In the genomic region with DNA sequence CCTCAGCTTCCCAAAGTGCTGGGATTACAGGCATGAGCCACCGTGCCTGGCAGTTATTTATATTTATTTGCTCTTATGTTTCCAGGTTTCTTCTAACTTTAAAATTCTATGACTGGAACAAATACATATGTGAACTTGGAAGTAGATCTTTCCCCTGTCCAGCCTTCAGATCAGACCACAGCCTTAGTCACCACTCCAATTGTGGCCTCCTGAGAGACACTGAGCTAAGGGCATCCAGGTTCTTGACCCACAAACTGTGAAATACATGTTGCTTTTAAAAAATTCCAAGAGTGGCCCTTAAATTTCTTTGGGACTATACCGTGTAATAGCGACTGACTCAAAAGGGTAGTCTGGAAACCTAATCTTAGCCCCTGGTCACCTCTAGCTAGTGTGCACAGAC, we compare ENCODE assay signal across 1 cellular context.
TF ChIP-seq lines count a peak whose summit lies in the region.

No MANE protein-coding gene starts in this region.

TF ChIP-seq in GM23338, 12 proteins besides CTCF, POLR2A, EP300 and RAD21:
- TF ChIP-seq, protein P1, sequence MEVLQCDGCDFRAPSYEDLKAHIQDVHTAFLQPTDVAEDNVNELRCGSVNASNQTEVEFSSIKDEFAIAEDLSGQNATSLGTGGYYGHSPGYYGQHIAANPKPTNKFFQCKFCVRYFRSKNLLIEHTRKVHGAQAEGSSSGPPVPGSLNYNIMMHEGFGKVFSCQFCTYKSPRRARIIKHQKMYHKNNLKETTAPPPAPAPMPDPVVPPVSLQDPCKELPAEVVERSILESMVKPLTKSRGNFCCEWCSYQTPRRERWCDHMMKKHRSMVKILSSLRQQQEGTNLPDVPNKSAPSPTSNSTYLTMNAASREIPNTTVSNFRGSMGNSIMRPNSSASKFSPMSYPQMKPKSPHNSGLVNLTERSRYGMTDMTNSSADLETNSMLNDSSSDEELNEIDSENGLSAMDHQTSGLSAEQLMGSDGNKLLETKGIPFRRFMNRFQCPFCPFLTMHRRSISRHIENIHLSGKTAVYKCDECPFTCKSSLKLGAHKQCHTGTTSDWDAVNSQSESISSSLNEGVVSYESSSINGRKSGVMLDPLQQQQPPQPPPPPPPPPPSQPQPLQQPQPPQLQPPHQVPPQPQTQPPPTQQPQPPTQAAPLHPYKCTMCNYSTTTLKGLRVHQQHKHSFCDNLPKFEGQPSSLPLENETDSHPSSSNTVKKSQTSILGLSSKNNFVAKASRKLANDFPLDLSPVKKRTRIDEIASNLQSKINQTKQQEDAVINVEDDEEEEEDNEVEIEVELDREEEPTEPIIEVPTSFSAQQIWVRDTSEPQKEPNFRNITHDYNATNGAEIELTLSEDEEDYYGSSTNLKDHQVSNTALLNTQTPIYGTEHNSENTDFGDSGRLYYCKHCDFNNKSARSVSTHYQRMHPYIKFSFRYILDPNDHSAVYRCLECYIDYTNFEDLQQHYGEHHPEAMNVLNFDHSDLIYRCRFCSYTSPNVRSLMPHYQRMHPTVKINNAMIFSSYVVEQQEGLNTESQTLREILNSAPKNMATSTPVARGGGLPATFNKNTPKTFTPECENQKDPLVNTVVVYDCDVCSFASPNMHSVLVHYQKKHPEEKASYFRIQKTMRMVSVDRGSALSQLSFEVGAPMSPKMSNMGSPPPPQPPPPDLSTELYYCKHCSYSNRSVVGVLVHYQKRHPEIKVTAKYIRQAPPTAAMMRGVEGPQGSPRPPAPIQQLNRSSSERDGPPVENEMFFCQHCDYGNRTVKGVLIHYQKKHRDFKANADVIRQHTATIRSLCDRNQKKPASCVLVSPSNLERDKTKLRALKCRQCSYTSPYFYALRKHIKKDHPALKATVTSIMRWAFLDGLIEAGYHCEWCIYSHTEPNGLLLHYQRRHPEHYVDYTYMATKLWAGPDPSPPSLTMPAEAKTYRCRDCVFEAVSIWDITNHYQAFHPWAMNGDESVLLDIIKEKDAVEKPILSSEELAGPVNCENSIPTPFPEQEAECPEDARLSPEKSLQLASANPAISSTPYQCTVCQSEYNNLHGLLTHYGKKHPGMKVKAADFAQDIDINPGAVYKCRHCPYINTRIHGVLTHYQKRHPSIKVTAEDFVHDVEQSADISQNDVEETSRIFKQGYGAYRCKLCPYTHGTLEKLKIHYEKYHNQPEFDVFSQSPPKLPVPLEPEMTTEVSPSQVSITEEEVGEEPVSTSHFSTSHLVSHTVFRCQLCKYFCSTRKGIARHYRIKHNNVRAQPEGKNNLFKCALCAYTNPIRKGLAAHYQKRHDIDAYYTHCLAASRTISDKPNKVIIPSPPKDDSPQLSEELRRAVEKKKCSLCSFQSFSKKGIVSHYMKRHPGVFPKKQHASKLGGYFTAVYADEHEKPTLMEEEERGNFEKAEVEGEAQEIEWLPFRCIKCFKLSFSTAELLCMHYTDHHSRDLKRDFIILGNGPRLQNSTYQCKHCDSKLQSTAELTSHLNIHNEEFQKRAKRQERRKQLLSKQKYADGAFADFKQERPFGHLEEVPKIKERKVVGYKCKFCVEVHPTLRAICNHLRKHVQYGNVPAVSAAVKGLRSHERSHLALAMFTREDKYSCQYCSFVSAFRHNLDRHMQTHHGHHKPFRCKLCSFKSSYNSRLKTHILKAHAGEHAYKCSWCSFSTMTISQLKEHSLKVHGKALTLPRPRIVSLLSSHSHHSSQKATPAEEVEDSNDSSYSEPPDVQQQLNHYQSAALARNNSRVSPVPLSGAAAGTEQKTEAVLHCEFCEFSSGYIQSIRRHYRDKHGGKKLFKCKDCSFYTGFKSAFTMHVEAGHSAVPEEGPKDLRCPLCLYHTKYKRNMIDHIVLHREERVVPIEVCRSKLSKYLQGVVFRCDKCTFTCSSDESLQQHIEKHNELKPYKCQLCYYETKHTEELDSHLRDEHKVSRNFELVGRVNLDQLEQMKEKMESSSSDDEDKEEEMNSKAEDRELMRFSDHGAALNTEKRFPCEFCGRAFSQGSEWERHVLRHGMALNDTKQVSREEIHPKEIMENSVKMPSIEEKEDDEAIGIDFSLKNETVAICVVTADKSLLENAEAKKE (CRISPR knock-in tag; IDR thresholded peaks at IDR 0.05), result no peak
- TF ChIP-seq STAT1 (IDR thresholded peaks at IDR 0.05; ENCODE audit: unreplicated experiment) (no peak), CREB1 (CRISPR knock-in tag; IDR thresholded peaks at IDR 0.05; ENCODE audit: low read depth) (no peak), NANOG (IDR thresholded peaks at IDR 0.05; ENCODE audit: borderline replicate concordance) (no peak), ETS1 (IDR thresholded peaks at IDR 0.05) (no peak), ZNF331 (CRISPR knock-in tag; IDR thresholded peaks at IDR 0.05; ENCODE audit: low read depth) (no peak), EZH2phosphoT487 (IDR thresholded peaks at IDR 0.05; ENCODE audit: unreplicated experiment) (no peak), EZH2 (IDR thresholded peaks at IDR 0.05; ENCODE audit: low read depth, unreplicated experiment) (no peak), POLR2AphosphoS5 (IDR thresholded peaks at IDR 0.05; ENCODE audit: low read depth) (no peak)
- TF ChIP-seq, protein P2, sequence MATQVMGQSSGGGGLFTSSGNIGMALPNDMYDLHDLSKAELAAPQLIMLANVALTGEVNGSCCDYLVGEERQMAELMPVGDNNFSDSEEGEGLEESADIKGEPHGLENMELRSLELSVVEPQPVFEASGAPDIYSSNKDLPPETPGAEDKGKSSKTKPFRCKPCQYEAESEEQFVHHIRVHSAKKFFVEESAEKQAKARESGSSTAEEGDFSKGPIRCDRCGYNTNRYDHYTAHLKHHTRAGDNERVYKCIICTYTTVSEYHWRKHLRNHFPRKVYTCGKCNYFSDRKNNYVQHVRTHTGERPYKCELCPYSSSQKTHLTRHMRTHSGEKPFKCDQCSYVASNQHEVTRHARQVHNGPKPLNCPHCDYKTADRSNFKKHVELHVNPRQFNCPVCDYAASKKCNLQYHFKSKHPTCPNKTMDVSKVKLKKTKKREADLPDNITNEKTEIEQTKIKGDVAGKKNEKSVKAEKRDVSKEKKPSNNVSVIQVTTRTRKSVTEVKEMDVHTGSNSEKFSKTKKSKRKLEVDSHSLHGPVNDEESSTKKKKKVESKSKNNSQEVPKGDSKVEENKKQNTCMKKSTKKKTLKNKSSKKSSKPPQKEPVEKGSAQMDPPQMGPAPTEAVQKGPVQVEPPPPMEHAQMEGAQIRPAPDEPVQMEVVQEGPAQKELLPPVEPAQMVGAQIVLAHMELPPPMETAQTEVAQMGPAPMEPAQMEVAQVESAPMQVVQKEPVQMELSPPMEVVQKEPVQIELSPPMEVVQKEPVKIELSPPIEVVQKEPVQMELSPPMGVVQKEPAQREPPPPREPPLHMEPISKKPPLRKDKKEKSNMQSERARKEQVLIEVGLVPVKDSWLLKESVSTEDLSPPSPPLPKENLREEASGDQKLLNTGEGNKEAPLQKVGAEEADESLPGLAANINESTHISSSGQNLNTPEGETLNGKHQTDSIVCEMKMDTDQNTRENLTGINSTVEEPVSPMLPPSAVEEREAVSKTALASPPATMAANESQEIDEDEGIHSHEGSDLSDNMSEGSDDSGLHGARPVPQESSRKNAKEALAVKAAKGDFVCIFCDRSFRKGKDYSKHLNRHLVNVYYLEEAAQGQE (IDR thresholded peaks at IDR 0.05; ENCODE audit: unreplicated experiment), result no peak
TF ChIP-seq in GM23338: peak in this region for 0.
